ENCODE assay signal across 17 cellular contexts in genomic region chr6:8329592-8329991, GRCh38.
A peak's percentile ranks its signal among the peaks of the same experiment; 100 is the strongest.
DNase-seq lines count a peak whose midpoint lies in the region; ATAC-seq and TF ChIP-seq lines count a peak whose summit lies in the region.
"Had no signal": no experiment of that assay in that cellular context is flagged by ENCODE, and none has a peak within 500 bp of the region (broad histone marks: within the 10 kb centered on the region; RNA-seq: fewer than 3 reads in every experiment).

No MANE protein-coding gene starts in this region.

- peaks cover 0 to 3% (median 0%) of the 10 kb centered on the region in 5 experiments for H3K9me3 Mint-ChIP-seq in brain
- H3K9me3 Mint-ChIP-seq in activated naive CD8-positive, alpha-beta T cell treated with anti-CD3 and anti-CD28 coated beads for 36 hours = no peaks in the 10 kb centered on the region
- H3K9me3 Mint-ChIP-seq: CD4-positive, alpha-beta T cell had no signal

- H3K4me1 ChIP-seq in A673 (ENCODE audit: insufficient read depth, low read length, poor library complexity, severe bottlenecking) = peaks cover 14% of the 10 kb centered on the region

- H3K27me3 Mint-ChIP-seq in brain = peaks cover 8% of the 10 kb centered on the region
- peaks cover 5% of the 10 kb centered on the region for H3K27me3 Mint-ChIP-seq in activated naive CD8-positive, alpha-beta T cell treated with anti-CD3 and anti-CD28 coated beads for 36 hours

- H3K4me3 ChIP-seq in A673 (ENCODE audit: low read depth, low read length, poor library complexity, severe bottlenecking) = no peak overlapping the region
- H3K4me3 ChIP-seq: A549, K562, PC-9 had no signal

- ATAC-seq in GM18520 (IDR thresholded peaks at IDR 0.05; ENCODE audit: unreplicated experiment) = no peak
- ATAC-seq: A549, K562 had no signal

- no peaks in the 10 kb centered on the region for H3K36me3 Mint-ChIP-seq in brain
- H3K36me3 Mint-ChIP-seq in activated naive CD8-positive, alpha-beta T cell treated with anti-CD3 and anti-CD28 coated beads for 36 hours = no peaks in the 10 kb centered on the region

- intact Hi-C loops in A673 (cut with micrococcal nuclease; ENCODE audit: unreplicated experiment) = no loop called here

- peaks cover 13% of the 10 kb centered on the region for H3K4me1 Mint-ChIP-seq in brain
- peaks cover 3% of the 10 kb centered on the region for H3K4me1 Mint-ChIP-seq in activated naive CD8-positive, alpha-beta T cell treated with anti-CD3 and anti-CD28 coated beads for 36 hours

- H3K4me3 Mint-ChIP-seq in brain = peak overlapping the region in 3 of 5 experiments; percentile 32 to 73 (median 72)
- H3K4me3 Mint-ChIP-seq in activated naive CD8-positive, alpha-beta T cell treated with anti-CD3 and anti-CD28 coated beads for 36 hours = no peak overlapping the region
- H3K4me3 Mint-ChIP-seq: CD4-positive, alpha-beta T cell had no signal

- no peaks in the 10 kb centered on the region for H3K9me3 ChIP-seq in A673 (ENCODE audit: low read depth, low read length, poor library complexity, severe bottlenecking)
- H3K9me3 ChIP-seq: A549, SK-N-SH had no signal

- POLR2A ChIA-PET in A673 (lab: Charles Lee; ENCODE audit: low non-redundant PET) = no interaction called here

- CTCF ChIA-PET in A673 (lab: Charles Lee) = no interaction called here

- no peaks in the 10 kb centered on the region for H3K36me3 ChIP-seq in A673 (ENCODE audit: insufficient read depth, low read length, poor library complexity, severe bottlenecking)

- TF ChIP-seq CTCF in A673 (conservative IDR thresholded peaks at IDR 0.05; ENCODE audit: low read depth, low read length) = no peak
- no peak for TF ChIP-seq CTCF in brain (conservative IDR thresholded peaks at IDR 0.05)

- BruUV-seq in A673 (replicated peaks; lab: Mats Ljungman, UMichigan) = no TSS peak

- peak overlapping the region in 4 of 5 experiments; percentile 38 to 87 (median 80) for H3K27ac Mint-ChIP-seq in brain
- no peak overlapping the region for H3K27ac Mint-ChIP-seq in activated naive CD8-positive, alpha-beta T cell treated with anti-CD3 and anti-CD28 coated beads for 36 hours
- H3K27ac Mint-ChIP-seq: CD4-positive, alpha-beta T cell had no signal

- H3K27me3 ChIP-seq in A673 (replicated peaks; ENCODE audit: insufficient read depth, low read depth, low read length, poor library complexity) = no peaks in the 10 kb centered on the region

- DNase-seq in A673 (ENCODE audit: low spot score) = no peak
- peak; percentile 16 for DNase-seq in NCI-H1417 treated with DMSO at 0.1 percent for 48 hours (lab: John Stamatoyannopoulos, UW)
- DNase-seq in NCI-H69 (lab: John Stamatoyannopoulos, UW) = peak; percentile 93
- DNase-seq in cortex of kidney (lab: John Stamatoyannopoulos, UW) = no peak
- no peak for DNase-seq in NCI-H128 (lab: John Stamatoyannopoulos, UW; ENCODE audit: unreplicated experiment)
- DNase-seq in activated naive CD8-positive, alpha-beta T cell treated with anti-CD3 and anti-CD28 coated beads for 36 hours = no peak
- DNase-seq: AML-193; CD4-positive, alpha-beta T cell; GF-D8; NCI-H2081 treated with DMSO at 0.1 percent for 48 hours; NCI-H510A; PC-9; SK-N-SH had no signal

- peak overlapping the region; percentile 31 for H3K27ac ChIP-seq in A673 (ENCODE audit: low read depth, low read length, poor library complexity, severe bottlenecking)
- H3K27ac ChIP-seq: A549, PC-9 had no signal

Comparison
In these comparisons a context has a peak if more than half of its experiments do, and no peak if none do; other contexts are left out.
1. DNase-seq: peak in NCI-H1417 treated with DMSO at 0.1 percent for 48 hours (single experiment) and NCI-H69 (single experiment); none in A673 (single experiment), cortex of kidney (single experiment), NCI-H128 (single experiment) and activated naive CD8-positive, alpha-beta T cell treated with anti-CD3 and anti-CD28 coated beads for 36 hours (single experiment).